In genomic region chr15:82538961-82539689, GRCh38 we compare ENCODE assay signal across 8 cellular contexts. TPM values are rescaled to one million over a fixed set of nuclear protein-coding genes. Genes with fewer than 3 reads are reported as not detected.
DNase-seq lines count a peak whose midpoint lies in the region; ATAC-seq, FAIRE-seq and TF ChIP-seq lines count a peak whose summit lies in the region.

No MANE protein-coding gene starts in this region.

- no peak overlapping the region for H2AFZ ChIP-seq in DND-41 (ENCODE audit: low read depth, low read length)

- TF ChIP-seq POLR2A in esophagus muscularis mucosa (IDR thresholded peaks at IDR 0.05; ENCODE audit: low read depth): no peak

- H3K4me2 ChIP-seq in DND-41 (ENCODE audit: insufficient read depth, low read length): peak overlapping the region; percentile 86

- TF ChIP-seq EP300 in esophagus muscularis mucosa (IDR thresholded peaks at IDR 0.05): no peak

- peak overlapping the region; percentile 86 for H3K27ac ChIP-seq in DND-41 (ENCODE audit: low read length)
- H3K27ac ChIP-seq in RWPE1: peak overlapping the region; percentile 88
- peak overlapping the region; percentile 88 to 96 (median 94) for H3K27ac ChIP-seq in esophagus muscularis mucosa (replicated peaks in 1 of 4)
- H3K27ac ChIP-seq in pancreas: peak overlapping the region; percentile 56 to 91 (median 86)

- peaks cover 36% of the 10 kb centered on the region for H3K79me2 ChIP-seq in DND-41 (ENCODE audit: insufficient read depth, low read length)

- H3K36me3 ChIP-seq in DND-41 (ENCODE audit: insufficient read depth, low read length) (peaks cover 53% of the 10 kb centered on the region), esophagus muscularis mucosa (peaks cover 39 to 53% (median 48%) of the 10 kb centered on the region in 4 donors), pancreas (peaks cover 11 to 39% (median 24%) of the 10 kb centered on the region in 3 donors)

- intact Hi-C loops in esophagus muscularis mucosa (cut with DNase I): no loop called here
- intact Hi-C loops in pancreas (cut with DNase I): no loop called here

- H3K9me3 ChIP-seq in DND-41 (ENCODE audit: insufficient read depth, low read length, severe bottlenecking): no peaks in the 10 kb centered on the region
- H3K9me3 ChIP-seq in esophagus muscularis mucosa: no peaks in the 10 kb centered on the region
- no peaks in the 10 kb centered on the region for H3K9me3 ChIP-seq in pancreas

- H3K4me1 ChIP-seq in DND-41 (ENCODE audit: insufficient read depth, low read length) (peaks cover 30% of the 10 kb centered on the region), esophagus muscularis mucosa (peaks cover 29 to 40% (median 35%) of the 10 kb centered on the region in 4 donors), pancreas (peaks cover 0 to 20% (median 7%) of the 10 kb centered on the region in 3 donors)

- POLR2A ChIA-PET in RWPE1 (lab: Yijun Ruan, JAX; ENCODE audit: low non-redundant PET): interaction anchor here (0.7 kb wide), 1 partner anchor 211 kb away, joined by 3 read pairs; no protein-coding TSS in a partner anchor

- H3K27me3 ChIP-seq in DND-41 (ENCODE audit: insufficient read depth, low read length, poor library complexity): no peaks in the 10 kb centered on the region
- H3K27me3 ChIP-seq in esophagus muscularis mucosa: no peaks in the 10 kb centered on the region
- H3K27me3 ChIP-seq in pancreas: no peaks in the 10 kb centered on the region

- H4K20me1 ChIP-seq in DND-41 (ENCODE audit: insufficient read depth, low read length): peaks cover 45% of the 10 kb centered on the region

- DNase-seq in DND-41: no peak
- no peak for DNase-seq in RWPE1 (ENCODE audit: low spot score)
- DNase-seq in esophagus muscularis mucosa (ENCODE audit: extremely low spot score): no peak
- peak in 1 of 6 donors; percentile 27 for DNase-seq in pancreas
- DNase-seq in retina: no peak

- FAIRE-seq in pancreas (lab: Jason Lieb, UNC): no peak

- TF ChIP-seq CTCF in DND-41 (IDR thresholded peaks at IDR 0.05; ENCODE audit: borderline replicate concordance, extremely low read depth, low read length, poor library complexity, severe bottlenecking) (no peak), RWPE1 (conservative IDR thresholded peaks at IDR 0.05; ENCODE audit: low read depth) (no peak), esophagus muscularis mucosa (IDR thresholded peaks at IDR 0.05) (no peak), pancreas (IDR thresholded peaks at IDR 0.05) (no peak)

- CTCF ChIA-PET in RWPE1 (lab: Yijun Ruan, JAX): interaction anchor here (0.6 to 2.0 kb wide), 2 partner anchors 9 to 271 kb away, joined by 4 to 5 read pairs; no protein-coding TSS in a partner anchor

- H3K4me3 ChIP-seq in DND-41 (ENCODE audit: low read depth in 1 of 2, low read length in 2 of 2) (peak overlapping the region; percentile 51 to 92), esophagus muscularis mucosa (peak overlapping the region; percentile 82 to 89 (median 84)), pancreas (peak overlapping the region; percentile 88 to 96 (median 94))

- H3K9ac ChIP-seq in DND-41 (ENCODE audit: low read depth, low read length): peak overlapping the region; percentile 86

- 21% methylated on average over 28 of the region's 28 CpGs for WGBS in esophagus muscularis mucosa
- 13 to 17% methylated on average over 28 of the region's 28 CpGs for WGBS in pancreas, 2 donors

- ATAC-seq in DND-41 (ENCODE audit: insufficient read depth, low read depth) (no peak), pancreas (no peak), GM21390 (IDR thresholded peaks at IDR 0.05; ENCODE audit: unreplicated experiment) (no peak), HG02970 (IDR thresholded peaks at IDR 0.05; ENCODE audit: low FRiP score, unreplicated experiment) (no peak), HG02840 (IDR thresholded peaks at IDR 0.05; ENCODE audit: low FRiP score, unreplicated experiment) (no peak)

RNA-seq across cellular contexts. Expression of gene RPS17, which starts 1.1 kb away (rescaled TPM):
- total RNA-seq in esophagus muscularis mucosa (1,000 to 10,000 TPM; 1,410 to 2,934 (median 1,998) TPM), pancreas (1,000 to 10,000 TPM in 3 of 6 donors, 100 to 1,000 TPM in 3; 751 to 1,395 (median 1,053) TPM)
- 1,000 to 10,000 TPM; 2,122 to 2,243 TPM for polyA plus RNA-seq in pancreas
